ENCODE assay signal across 8 cellular contexts in the genomic region with DNA sequence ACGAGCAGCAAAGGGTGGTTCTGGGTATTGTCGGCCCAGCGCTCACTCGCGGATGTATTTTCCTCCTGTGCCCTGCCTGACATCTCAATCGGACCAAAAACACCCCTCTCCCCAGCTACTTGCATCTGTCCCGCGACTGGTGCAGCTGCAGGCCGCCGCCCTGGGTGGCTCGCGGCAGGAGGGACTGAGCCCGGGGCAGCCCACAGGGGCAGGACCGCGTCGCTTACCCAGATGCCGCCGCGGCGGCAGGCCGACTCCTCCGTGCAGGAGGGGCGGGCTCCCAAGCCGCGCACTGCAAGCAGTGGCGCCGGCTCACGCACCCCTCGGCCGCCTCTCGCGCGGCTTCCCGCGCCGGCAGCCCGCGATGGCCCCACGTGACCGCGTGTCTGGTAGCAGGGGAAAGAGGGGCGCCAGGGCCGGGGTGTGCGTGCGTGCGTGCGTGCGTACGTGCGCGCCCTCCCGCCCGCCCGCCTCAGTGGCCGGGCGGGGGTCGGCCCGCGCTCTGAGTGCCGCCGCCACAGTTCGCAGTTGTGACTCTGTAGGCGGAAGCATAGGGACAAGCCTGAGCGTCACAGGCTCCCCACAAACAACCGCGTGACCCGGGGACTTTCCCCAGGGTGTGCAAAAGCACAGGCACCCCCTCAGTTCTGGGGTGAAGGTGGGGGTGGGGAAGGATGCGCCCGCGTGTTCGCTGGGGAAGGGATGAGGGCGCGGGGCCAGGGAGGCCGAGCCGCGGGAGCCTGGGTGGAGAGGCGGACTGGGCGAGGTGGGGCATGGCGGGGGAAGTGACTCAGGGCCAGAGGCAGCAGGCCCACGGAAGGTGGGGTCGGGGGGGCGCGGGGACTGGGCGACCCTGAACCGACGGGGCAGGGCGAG. TPM values are rescaled to one million over a fixed set of nuclear protein-coding genes. Genes with fewer than 3 reads are reported as not detected.
DNase-seq lines count a peak whose midpoint lies in the region; TF ChIP-seq lines count a peak whose summit lies in the region.

A gene with protein sequence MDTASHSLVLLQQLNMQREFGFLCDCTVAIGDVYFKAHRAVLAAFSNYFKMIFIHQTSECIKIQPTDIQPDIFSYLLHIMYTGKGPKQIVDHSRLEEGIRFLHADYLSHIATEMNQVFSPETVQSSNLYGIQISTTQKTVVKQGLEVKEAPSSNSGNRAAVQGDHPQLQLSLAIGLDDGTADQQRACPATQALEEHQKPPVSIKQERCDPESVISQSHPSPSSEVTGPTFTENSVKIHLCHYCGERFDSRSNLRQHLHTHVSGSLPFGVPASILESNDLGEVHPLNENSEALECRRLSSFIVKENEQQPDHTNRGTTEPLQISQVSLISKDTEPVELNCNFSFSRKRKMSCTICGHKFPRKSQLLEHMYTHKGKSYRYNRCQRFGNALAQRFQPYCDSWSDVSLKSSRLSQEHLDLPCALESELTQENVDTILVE (minus strand): TSS at position 405 of the 876 bp plus-strand sequence. CDS start 13,305 bp downstream, outside the sequence.

- no peak for TF ChIP-seq EP300 in stomach (IDR thresholded peaks at IDR 0.05)

- H3K4me3 Mint-ChIP-seq in neural crest cell: peak within 1 kb of the TSS; percentile 95

- no peaks in the 10 kb centered on the region for H3K9me3 Mint-ChIP-seq in neural crest cell

- TF ChIP-seq CTCF in Loucy (conservative IDR thresholded peaks at IDR 0.05; ENCODE audit: low read length) (no peak), fibroblast of villous mesenchyme (IDR thresholded peaks at IDR 0.05; ENCODE audit: insufficient read depth, low read depth, low read length) (no peak), neural crest cell (conservative IDR thresholded peaks at IDR 0.05) (no peak), stomach (IDR thresholded peaks at IDR 0.05) (no peak)

- no peaks in the 10 kb centered on the region for H3K36me3 Mint-ChIP-seq in neural crest cell (ENCODE audit: low read depth)

- no peaks in the 10 kb centered on the region for H3K36me3 ChIP-seq in H7 (replicated peaks; ENCODE audit: control insufficient read depth, insufficient read depth, low read length)
- no peaks in the 10 kb centered on the region for H3K36me3 ChIP-seq in Loucy (ENCODE audit: insufficient read depth, low read length)
- peaks cover 0 to 5% (median 0%) of the 10 kb centered on the region in 4 donors for H3K36me3 ChIP-seq in stomach

- peak within 1 kb of the TSS; percentile 84 for H2AFZ ChIP-seq in Loucy (ENCODE audit: low read length)

- peaks cover 10% of the 10 kb centered on the region; the same call in 1 of the 2 replicates for H3F3A ChIP-seq in Loucy (ENCODE audit: low read depth)

- no peaks in the 10 kb centered on the region for H3K9me3 ChIP-seq in Loucy (ENCODE audit: insufficient read depth, low read depth, low read length)
- no peaks in the 10 kb centered on the region for H3K9me3 ChIP-seq in stomach

- peak within 1 kb of the TSS; percentile 98 for H3K9ac ChIP-seq in Loucy (ENCODE audit: low read depth, low read length, poor library complexity, severe bottlenecking)

- peak within 1 kb of the TSS; percentile 94 for H3K4me3 ChIP-seq in H7 (ENCODE audit: insufficient read depth, low read depth, low read length)
- peak within 1 kb of the TSS; percentile 80 for H3K4me3 ChIP-seq in Loucy (ENCODE audit: low read length, poor library complexity, severe bottlenecking)
- peak within 1 kb of the TSS; percentile 95 for H3K4me3 ChIP-seq in fibroblast of villous mesenchyme (ENCODE audit: low read depth, low read length)
- peak within 1 kb of the TSS; percentile 60 to 88 (median 72) for H3K4me3 ChIP-seq in stomach

- H3K4me2 ChIP-seq in Loucy (ENCODE audit: low read depth, low read length, poor library complexity, severe bottlenecking): peak within 1 kb of the TSS; percentile 99

- H3K27me3 ChIP-seq in H7 (ENCODE audit: control insufficient read depth, insufficient read depth, low read length): no peaks in the 10 kb centered on the region
- H3K27me3 ChIP-seq in Loucy (ENCODE audit: insufficient read depth, low read length, poor library complexity, severe bottlenecking): no peaks in the 10 kb centered on the region
- H3K27me3 ChIP-seq in stomach: no peaks in the 10 kb centered on the region

- intact Hi-C loops in stomach (cut with DNase I; ENCODE audit: low total_unique reads): no loop called here

- DNase-seq in ELR (ENCODE audit: low read depth) (peak; percentile 94), H7 (peak; percentile 92), SHP77 treated with DMSO at 0.1 percent for 48 hours (lab: John Stamatoyannopoulos, UW) (peak; percentile 82), fibroblast of villous mesenchyme (ENCODE audit: low read depth) (peak; percentile 93), neural crest cell (ENCODE audit: low read depth, low spot score) (peak; percentile 80), stomach (peak; percentile 89)
- DNase-seq in activated effector memory CD4-positive, alpha-beta T cell treated with anti-CD3 and anti-CD28 coated beads, Interleukin-2, amount 50 U/mL, for 16 hours: peak; percentile 99

- peaks cover 54% of the 10 kb centered on the region for H3K4me1 ChIP-seq in Loucy (ENCODE audit: insufficient read depth, low read length, poor library complexity, severe bottlenecking)
- peaks cover 47 to 71% (median 60%) of the 10 kb centered on the region in 4 donors for H3K4me1 ChIP-seq in stomach

- WGBS in stomach, 5 donors: 0 to 1% (median 0%) methylated on average over 38 to 87 of the region's 87 CpGs

- peaks cover 61% of the 10 kb centered on the region for H4K20me1 ChIP-seq in Loucy (ENCODE audit: insufficient read depth, low read length, poor library complexity, severe bottlenecking)

- H3K27ac Mint-ChIP-seq in neural crest cell (ENCODE audit: unreplicated experiment): peak within 1 kb of the TSS; percentile 99

- H3K27ac ChIP-seq in stomach: peak within 1 kb of the TSS; percentile 93 to 100 (median 99)

- H3K9me2 ChIP-seq in Loucy (replicated peaks; ENCODE audit: low read depth, low read length): no peaks in the 10 kb centered on the region

- peaks cover 84% of the 10 kb centered on the region for H3K79me2 ChIP-seq in Loucy (ENCODE audit: insufficient read depth, low read length)

- H3K27me3 Mint-ChIP-seq in neural crest cell (ENCODE audit: low read depth): no peaks in the 10 kb centered on the region

- no peak for TF ChIP-seq POLR2A in stomach (IDR thresholded peaks at IDR 0.05)

- peaks cover 52% of the 10 kb centered on the region for H3K4me1 Mint-ChIP-seq in neural crest cell

RNA-seq across cellular contexts. Expression of the gene that starts here (rescaled TPM):
- total RNA-seq in H7 (2014; rRNA removed; shearing (Covaris generic)): 3.9 and 7.2 TPM in 2 replicates
- total RNA-seq in fibroblast of villous mesenchyme (8.6 and 9.0 TPM in 2 replicates), neural crest cell (14.1 and 14.4 TPM in 2 replicates), stomach (10 to 100 TPM in 1 of 5 donors, 1 to 10 TPM in 4; 2.3 to 10.1 (median 5.4) TPM)
- polyA plus RNA-seq in stomach: 1 to 10 TPM; 2.4 to 2.9 (median 2.6) TPM

Comparison
In these comparisons a context has a peak if more than half of its experiments do, and no peak if none do; other contexts are left out.
1. Peak in every context shown above with its lines: DNase-seq, H3K4me3 ChIP-seq and H3K27ac ChIP-seq.